In genomic region chr4:1792832-1793495, GRCh38 we compare ENCODE assay signal across 1 cellular context.
TF ChIP-seq lines count a peak whose summit lies in the region.

Gene FGFR3 (plus strand): TSS chr4:1793293. CDS start chr4:1793935, 642 bp downstream.

TF ChIP-seq in HepG2, 621 proteins besides CTCF, POLR2A, EP300 and RAD21 (continued from another document and continues in another):
- TF ChIP-seq, protein P1, sequence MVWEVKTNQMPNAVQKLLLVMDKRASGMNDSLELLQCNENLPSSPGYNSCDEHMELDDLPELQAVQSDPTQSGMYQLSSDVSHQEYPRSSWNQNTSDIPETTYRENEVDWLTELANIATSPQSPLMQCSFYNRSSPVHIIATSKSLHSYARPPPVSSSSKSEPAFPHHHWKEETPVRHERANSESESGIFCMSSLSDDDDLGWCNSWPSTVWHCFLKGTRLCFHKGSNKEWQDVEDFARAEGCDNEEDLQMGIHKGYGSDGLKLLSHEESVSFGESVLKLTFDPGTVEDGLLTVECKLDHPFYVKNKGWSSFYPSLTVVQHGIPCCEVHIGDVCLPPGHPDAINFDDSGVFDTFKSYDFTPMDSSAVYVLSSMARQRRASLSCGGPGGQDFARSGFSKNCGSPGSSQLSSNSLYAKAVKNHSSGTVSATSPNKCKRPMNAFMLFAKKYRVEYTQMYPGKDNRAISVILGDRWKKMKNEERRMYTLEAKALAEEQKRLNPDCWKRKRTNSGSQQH (CRISPR knock-in tag; IDR thresholded peaks at IDR 0.05; ENCODE audit: low read depth), result no peak
- TF ChIP-seq ZNF331 (CRISPR knock-in tag; IDR thresholded peaks at IDR 0.05) (no peak), ZNF24 (IDR thresholded peaks at IDR 0.05) (no peak), ASH2L (IDR thresholded peaks at IDR 0.05; ENCODE audit: insufficient read length, low read depth, low read length) (peak; percentile 37), MTA1 (CRISPR knock-in tag; IDR thresholded peaks at IDR 0.05; ENCODE audit: borderline replicate concordance) (no peak), MAFK (conservative IDR thresholded peaks at IDR 0.05 in 1 of 2, IDR thresholded peaks at IDR 0.05 in 1 of 2; ENCODE audit: low read length in 2 of 2) (no peak), SAP130 (CRISPR knock-in tag; IDR thresholded peaks at IDR 0.05; ENCODE audit: low read depth) (peak; percentile 33), KLF11 (CRISPR knock-in tag; IDR thresholded peaks at IDR 0.05) (no peak), ISL2 (CRISPR knock-in tag; IDR thresholded peaks at IDR 0.05) (no peak), ZNF20 (CRISPR knock-in tag; IDR thresholded peaks at IDR 0.05) (no peak), ZFX (CRISPR knock-in tag; IDR thresholded peaks at IDR 0.05; ENCODE audit: low read depth) (peak; percentile 75), HNF4G (IDR thresholded peaks at IDR 0.05; ENCODE audit: borderline replicate concordance, low read depth, low read length) (no peak), HNF4G (CRISPR knock-in tag; IDR thresholded peaks at IDR 0.05; ENCODE audit: borderline replicate concordance, low read depth) (no peak), ZNF3 (CRISPR knock-in tag; IDR thresholded peaks at IDR 0.05) (no peak), SIN3B (IDR thresholded peaks at IDR 0.05; ENCODE audit: low read length) (no peak), HOXA3 (CRISPR knock-in tag; IDR thresholded peaks at IDR 0.05) (no peak; the same call in 1 of the 2 replicates), ZFYVE20 (CRISPR knock-in tag; IDR thresholded peaks at IDR 0.05; ENCODE audit: borderline replicate concordance, low read depth) (peak; percentile 62; the same call in 1 of the 2 replicates), ZNF510 (CRISPR knock-in tag; IDR thresholded peaks at IDR 0.05; ENCODE audit: low read depth) (no peak), ZHX1 (CRISPR knock-in tag; IDR thresholded peaks at IDR 0.05; ENCODE audit: low read depth) (no peak), ZIK1 (CRISPR knock-in tag; IDR thresholded peaks at IDR 0.05; ENCODE audit: borderline replicate concordance, low read depth) (peak; percentile 44; the same call in 1 of the 2 replicates), ZNF549 (CRISPR knock-in tag; IDR thresholded peaks at IDR 0.05) (no peak), ZNF282 (IDR thresholded peaks at IDR 0.05; ENCODE audit: partially characterized antibody) (no peak), ZNF773 (CRISPR knock-in tag; IDR thresholded peaks at IDR 0.05; ENCODE audit: borderline replicate concordance) (no peak), SIN3A (IDR thresholded peaks at IDR 0.05; ENCODE audit: borderline replicate concordance, low read depth, low read length) (peak; percentile 57; the same call in 1 of the 2 replicates), SCMH1 (CRISPR knock-in tag; IDR thresholded peaks at IDR 0.05; ENCODE audit: borderline replicate concordance) (no peak), ZNF274 (CRISPR knock-in tag; IDR thresholded peaks at IDR 0.05) (0 out of 2 replicates have a peak, but pooled peaks have one; percentile 50), CHCHD3 (CRISPR knock-in tag; IDR thresholded peaks at IDR 0.05) (no peak), ZNF781 (CRISPR knock-in tag; IDR thresholded peaks at IDR 0.05; ENCODE audit: borderline replicate concordance, not compliant biosample characterization) (no peak), CENPX (CRISPR knock-in tag; IDR thresholded peaks at IDR 0.05) (no peak), SNAPC2 (CRISPR knock-in tag; IDR thresholded peaks at IDR 0.05) (no peak), MIER3 (CRISPR knock-in tag; IDR thresholded peaks at IDR 0.05; ENCODE audit: borderline replicate concordance) (no peak), ZHX2 (IDR thresholded peaks at IDR 0.05; ENCODE audit: low read depth) (no peak), ZHX2 (CRISPR knock-in tag; IDR thresholded peaks at IDR 0.05; ENCODE audit: borderline replicate concordance) (no peak), ELF1 (CRISPR knock-in tag; IDR thresholded peaks at IDR 0.05) (no peak), NFYB (CRISPR knock-in tag; IDR thresholded peaks at IDR 0.05) (no peak), CBX2 (IDR thresholded peaks at IDR 0.05; ENCODE audit: low read depth, low read length) (no peak), CBX2 (CRISPR knock-in tag; IDR thresholded peaks at IDR 0.05; ENCODE audit: low read depth) (no peak)
- TF ChIP-seq, protein P2, sequence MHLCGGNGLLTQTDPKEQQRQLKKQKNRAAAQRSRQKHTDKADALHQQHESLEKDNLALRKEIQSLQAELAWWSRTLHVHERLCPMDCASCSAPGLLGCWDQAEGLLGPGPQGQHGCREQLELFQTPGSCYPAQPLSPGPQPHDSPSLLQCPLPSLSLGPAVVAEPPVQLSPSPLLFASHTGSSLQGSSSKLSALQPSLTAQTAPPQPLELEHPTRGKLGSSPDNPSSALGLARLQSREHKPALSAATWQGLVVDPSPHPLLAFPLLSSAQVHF (CRISPR knock-in tag; IDR thresholded peaks at IDR 0.05), result no peak
- TF ChIP-seq, protein P3, sequence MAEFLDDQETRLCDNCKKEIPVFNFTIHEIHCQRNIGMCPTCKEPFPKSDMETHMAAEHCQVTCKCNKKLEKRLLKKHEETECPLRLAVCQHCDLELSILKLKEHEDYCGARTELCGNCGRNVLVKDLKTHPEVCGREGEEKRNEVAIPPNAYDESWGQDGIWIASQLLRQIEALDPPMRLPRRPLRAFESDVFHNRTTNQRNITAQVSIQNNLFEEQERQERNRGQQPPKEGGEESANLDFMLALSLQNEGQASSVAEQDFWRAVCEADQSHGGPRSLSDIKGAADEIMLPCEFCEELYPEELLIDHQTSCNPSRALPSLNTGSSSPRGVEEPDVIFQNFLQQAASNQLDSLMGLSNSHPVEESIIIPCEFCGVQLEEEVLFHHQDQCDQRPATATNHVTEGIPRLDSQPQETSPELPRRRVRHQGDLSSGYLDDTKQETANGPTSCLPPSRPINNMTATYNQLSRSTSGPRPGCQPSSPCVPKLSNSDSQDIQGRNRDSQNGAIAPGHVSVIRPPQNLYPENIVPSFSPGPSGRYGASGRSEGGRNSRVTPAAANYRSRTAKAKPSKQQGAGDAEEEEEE (CRISPR knock-in tag; IDR thresholded peaks at IDR 0.05; ENCODE audit: borderline replicate concordance), result no peak
- TF ChIP-seq, protein P4, sequence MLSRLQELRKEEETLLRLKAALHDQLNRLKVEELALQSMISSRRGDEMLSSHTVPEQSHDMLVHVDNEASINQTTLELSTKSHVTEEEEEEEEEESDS (CRISPR knock-in tag; IDR thresholded peaks at IDR 0.05; ENCODE audit: borderline replicate concordance), result no peak
- TF ChIP-seq, protein P5, sequence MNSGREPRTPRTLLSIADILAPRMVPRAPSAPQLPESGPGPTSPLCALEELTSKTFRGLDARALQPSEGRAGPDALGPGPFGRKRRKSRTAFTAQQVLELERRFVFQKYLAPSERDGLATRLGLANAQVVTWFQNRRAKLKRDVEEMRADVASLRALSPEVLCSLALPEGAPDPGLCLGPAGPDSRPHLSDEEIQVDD (CRISPR knock-in tag; IDR thresholded peaks at IDR 0.05; ENCODE audit: borderline replicate concordance), result 0 out of 2 replicates have a peak, but pooled peaks have one; percentile 12
- TF ChIP-seq, protein P6, sequence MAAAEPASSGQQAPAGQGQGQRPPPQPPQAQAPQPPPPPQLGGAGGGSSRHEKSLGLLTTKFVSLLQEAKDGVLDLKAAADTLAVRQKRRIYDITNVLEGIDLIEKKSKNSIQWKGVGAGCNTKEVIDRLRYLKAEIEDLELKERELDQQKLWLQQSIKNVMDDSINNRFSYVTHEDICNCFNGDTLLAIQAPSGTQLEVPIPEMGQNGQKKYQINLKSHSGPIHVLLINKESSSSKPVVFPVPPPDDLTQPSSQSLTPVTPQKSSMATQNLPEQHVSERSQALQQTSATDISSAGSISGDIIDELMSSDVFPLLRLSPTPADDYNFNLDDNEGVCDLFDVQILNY (CRISPR knock-in tag; conservative IDR thresholded peaks at IDR 0.05), result no peak
- TF ChIP-seq, protein P7, sequence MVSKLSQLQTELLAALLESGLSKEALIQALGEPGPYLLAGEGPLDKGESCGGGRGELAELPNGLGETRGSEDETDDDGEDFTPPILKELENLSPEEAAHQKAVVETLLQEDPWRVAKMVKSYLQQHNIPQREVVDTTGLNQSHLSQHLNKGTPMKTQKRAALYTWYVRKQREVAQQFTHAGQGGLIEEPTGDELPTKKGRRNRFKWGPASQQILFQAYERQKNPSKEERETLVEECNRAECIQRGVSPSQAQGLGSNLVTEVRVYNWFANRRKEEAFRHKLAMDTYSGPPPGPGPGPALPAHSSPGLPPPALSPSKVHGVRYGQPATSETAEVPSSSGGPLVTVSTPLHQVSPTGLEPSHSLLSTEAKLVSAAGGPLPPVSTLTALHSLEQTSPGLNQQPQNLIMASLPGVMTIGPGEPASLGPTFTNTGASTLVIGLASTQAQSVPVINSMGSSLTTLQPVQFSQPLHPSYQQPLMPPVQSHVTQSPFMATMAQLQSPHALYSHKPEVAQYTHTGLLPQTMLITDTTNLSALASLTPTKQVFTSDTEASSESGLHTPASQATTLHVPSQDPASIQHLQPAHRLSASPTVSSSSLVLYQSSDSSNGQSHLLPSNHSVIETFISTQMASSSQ (IDR thresholded peaks at IDR 0.05; ENCODE audit: low read depth), result no peak
- TF ChIP-seq, protein P7 (CRISPR knock-in tag; IDR thresholded peaks at IDR 0.05; ENCODE audit: borderline replicate concordance), result 0 out of 2 replicates have a peak, but pooled peaks have one; percentile 39
- TF ChIP-seq, protein P8, sequence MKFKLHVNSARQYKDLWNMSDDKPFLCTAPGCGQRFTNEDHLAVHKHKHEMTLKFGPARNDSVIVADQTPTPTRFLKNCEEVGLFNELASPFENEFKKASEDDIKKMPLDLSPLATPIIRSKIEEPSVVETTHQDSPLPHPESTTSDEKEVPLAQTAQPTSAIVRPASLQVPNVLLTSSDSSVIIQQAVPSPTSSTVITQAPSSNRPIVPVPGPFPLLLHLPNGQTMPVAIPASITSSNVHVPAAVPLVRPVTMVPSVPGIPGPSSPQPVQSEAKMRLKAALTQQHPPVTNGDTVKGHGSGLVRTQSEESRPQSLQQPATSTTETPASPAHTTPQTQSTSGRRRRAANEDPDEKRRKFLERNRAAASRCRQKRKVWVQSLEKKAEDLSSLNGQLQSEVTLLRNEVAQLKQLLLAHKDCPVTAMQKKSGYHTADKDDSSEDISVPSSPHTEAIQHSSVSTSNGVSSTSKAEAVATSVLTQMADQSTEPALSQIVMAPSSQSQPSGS (CRISPR knock-in tag; IDR thresholded peaks at IDR 0.05), result no peak
